ENCODE assay signal across 30 cellular contexts in the genomic region with DNA sequence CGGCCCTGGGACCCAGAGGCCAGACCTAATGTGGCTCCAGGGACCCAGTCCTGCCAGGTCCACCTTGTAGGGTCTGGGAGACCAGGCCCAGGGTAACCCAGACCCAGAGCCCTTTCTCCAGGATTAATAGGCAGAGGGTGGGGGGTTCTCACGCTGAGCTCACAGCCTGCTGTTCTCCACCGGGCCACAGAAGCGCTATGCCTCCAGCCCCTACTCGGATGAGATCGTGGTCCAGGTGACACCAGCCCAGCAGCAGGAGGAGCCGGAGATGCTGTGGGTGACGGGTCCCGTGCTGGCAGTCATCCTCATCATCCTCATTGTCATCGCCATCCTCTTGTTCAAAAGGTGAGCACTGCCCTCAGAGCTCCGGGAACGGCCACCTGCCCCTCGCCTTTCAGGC.
"Had no signal": no experiment of that assay in that cellular context is flagged by ENCODE, and none has a peak within 500 bp of the region (broad histone marks: within the 10 kb centered on the region; RNA-seq: fewer than 3 reads in every experiment).

No MANE protein-coding gene starts in this region.

- H3K27me3 ChIP-seq: neural progenitor cell, neutrophil, ovary, spleen, stomach, thyroid gland, tibial nerve, upper lobe of right lung, uterus had no signal

- DNase-seq: naive thymus-derived CD4-positive, alpha-beta T cell; natural killer cell; nucleus accumbens; ovary; posterior cingulate gyrus; psoas muscle; spleen; stimulated activated CD4-positive, alpha-beta T cell treated with anti-CD3 and anti-CD28 coated beads, Interleukin-12 subunit alpha, Interleukin-12 subunit beta, amount 100 ng/mL, for 4 hours; stimulated activated CD4-positive, alpha-beta T cell treated with anti-CD3 and anti-CD28 coated beads, Interleukin-1b, Interleukin-23, amount 100 ng/mL, for 48 hours; stimulated activated CD4-positive, alpha-beta T cell treated with anti-CD3 and anti-CD28 coated beads, Interleukin-4, amount 100 ng/mL, for 1 hour; stimulated activated CD4-positive, alpha-beta T cell treated with anti-CD3 and anti-CD28 coated beads, Interleukin-4, amount 100 ng/mL, for 4 hours; stimulated activated CD8-positive, alpha-beta memory T cell treated with anti-CD3 and anti-CD28 coated beads, Interleukin-4, amount 100 ng/mL, for 48 hours; stimulated activated naive B cell treated with anti-CD40 and anti-IgM and Interleukin-4, amounts not matched to agents 10 μg/mL and 1 μg/mL and 100 μg/mL, for 72 hours; stimulated activated naive CD4-positive, alpha-beta T cell treated with Interleukin-2 at 50 U/mL for 16 hours; stomach; thyroid gland; upper lobe of right lung; uterus had no signal

- H2AFZ ChIP-seq: neural progenitor cell, parathyroid adenoma had no signal

- H3K9ac ChIP-seq: neural progenitor cell, parathyroid adenoma had no signal

- H3K27ac ChIP-seq: neural progenitor cell, neutrophil, ovary, parathyroid adenoma, psoas muscle, skin epidermis, spleen, stomach, thoracic aorta, thyroid gland, tibial nerve, upper lobe of right lung, uterus had no signal

- H3K79me2 ChIP-seq: parathyroid adenoma had no signal

- H3K9me3 Mint-ChIP-seq: natural killer cell; nephron; neural progenitor cell; stimulated activated naive B cell treated with anti-CD40 and anti-IgM and Interleukin-4, amounts not matched to agents 10 μg/mL and 1 μg/mL and 100 μg/mL, for 72 hours; stimulated activated naive CD8-positive, alpha-beta T cell treated with anti-CD3 and anti-CD28 coated beads, Interleukin-15, Interleukin-2, amounts not matched to agents 100 ng/mL and 50 ng/mL, for 24 hours had no signal

- H3K27me3 Mint-ChIP-seq: naive thymus-derived CD4-positive, alpha-beta T cell; progenitor cell of endocrine pancreas; stimulated activated naive CD8-positive, alpha-beta T cell treated with anti-CD3 and anti-CD28 coated beads, Interleukin-15, Interleukin-2, amounts not matched to agents 100 ng/mL and 50 ng/mL, for 24 hours had no signal

- H3K4me1 Mint-ChIP-seq: neural progenitor cell; stimulated activated naive B cell treated with anti-CD40 and anti-IgM and Interleukin-4, amounts not matched to agents 10 μg/mL and 1 μg/mL and 100 μg/mL, for 72 hours had no signal

- H3K4me2 ChIP-seq: neural progenitor cell, smooth muscle cell had no signal

- H3K36me3 ChIP-seq: neural progenitor cell, neutrophil, ovary, uterus had no signal

- H3K27ac Mint-ChIP-seq: naive thymus-derived CD4-positive, alpha-beta T cell; natural killer cell; nephron; progenitor cell of endocrine pancreas; stimulated activated naive B cell treated with anti-CD40 and anti-IgM and Interleukin-4, amounts not matched to agents 10 μg/mL and 1 μg/mL and 100 μg/mL, for 72 hours; stimulated activated naive CD8-positive, alpha-beta T cell treated with anti-CD3 and anti-CD28 coated beads, Interleukin-15, Interleukin-2, amounts not matched to agents 100 ng/mL and 50 ng/mL, for 24 hours had no signal

- H3K9me3 ChIP-seq: neutrophil, ovary, psoas muscle, spleen, stomach, thoracic aorta, thyroid gland, tibial nerve, upper lobe of right lung, uterus had no signal

- H3K4me1 ChIP-seq: neural progenitor cell, parathyroid adenoma, psoas muscle, spleen, stomach, thyroid gland, tibial nerve, upper lobe of right lung, uterus had no signal

- H3K4me3 Mint-ChIP-seq: naive thymus-derived CD4-positive, alpha-beta T cell; natural killer cell; nephron; neural progenitor cell; stimulated activated naive B cell treated with anti-CD40 and anti-IgM and Interleukin-4, amounts not matched to agents 10 μg/mL and 1 μg/mL and 100 μg/mL, for 72 hours; stimulated activated naive CD8-positive, alpha-beta T cell treated with anti-CD3 and anti-CD28 coated beads, Interleukin-15, Interleukin-2, amounts not matched to agents 100 ng/mL and 50 ng/mL, for 24 hours had no signal

- H3K36me3 Mint-ChIP-seq: naive thymus-derived CD4-positive, alpha-beta T cell; natural killer cell; stimulated activated naive B cell treated with anti-CD40 and anti-IgM and Interleukin-4, amounts not matched to agents 10 μg/mL and 1 μg/mL and 100 μg/mL, for 72 hours had no signal

- ATAC-seq: naive thymus-derived CD4-positive, alpha-beta T cell; natural killer cell; psoas muscle; right cardiac atrium; sciatic nerve; stimulated activated naive B cell treated with anti-CD40 and anti-IgM and Interleukin-4, amounts not matched to agents 10 μg/mL and 1 μg/mL and 100 μg/mL, for 72 hours; upper lobe of right lung had no signal

- H3K4me3 ChIP-seq: neural progenitor cell, ovary, psoas muscle, skin epidermis, smooth muscle cell, spleen, stomach, thoracic aorta, thyroid gland, tibial nerve, upper lobe of right lung, uterus had no signal
